26 cellular contexts compared by ENCODE assay signal in genomic region chr1:9229549-9229948, GRCh38.
"Had no signal": no experiment of that assay in that cellular context is flagged by ENCODE, and none has a peak within 500 bp of the region (broad histone marks: within the 10 kb centered on the region; RNA-seq: fewer than 3 reads in every experiment).

No MANE protein-coding gene starts in this region.

- H3K4me1 ChIP-seq: pancreas, prostate gland had no signal

- DNase-seq: activated CD4-positive, alpha-beta memory T cell treated with anti-CD3 and anti-CD28 coated beads, Interleukin-2, amount 10 ng/mL, durations not matched to agents 7 days and 5 days; activated CD4-positive, alpha-beta T cell treated with anti-CD3 and anti-CD28 coated beads, Interleukin-2, amount 10 ng/mL, durations not matched to agents 24 days and 14 days; activated CD8-positive, alpha-beta memory T cell treated with anti-CD3 and anti-CD28 coated beads, Interleukin-2, amount 50 U/mL, for 48 hours; activated naive CD4-positive, alpha-beta T cell; activated T-cell treated with anti-CD3 and anti-CD28 coated beads, Interleukin-2, amount 50 U/mL, for 4 hours; endodermal cell; heart right ventricle; kidney glomerular epithelial cell; left lung; lower lobe of right lung; mesenchymal stem cell; naive thymus-derived CD8-positive, alpha-beta T cell; nucleus accumbens; pancreas; stimulated activated CD4-positive, alpha-beta T cell treated with anti-CD3 and anti-CD28 coated beads, Interleukin-1b, Interleukin-23, amount 100 ng/mL, for 48 hours; stimulated activated naive B cell treated with anti-CD40 and anti-IgM and Interleukin-4, amounts not matched to agents 10 μg/mL and 1 μg/mL and 100 μg/mL, for 72 hours; T-helper 9 cell; tibial artery; WERI-Rb-1 had no signal

- H3K4me3 ChIP-seq: breast epithelium, esophagus muscularis mucosa, heart right ventricle, left lung, lower lobe of right lung, pancreas, prostate gland, smooth muscle cell, suprapubic skin, tibial artery had no signal

- ATAC-seq: activated CD4-positive, CD25-positive, alpha-beta regulatory T cell treated with anti-CD3 and anti-CD28 coated beads, Interleukin-2, amount 50 U/mL, for 24 hours; foreskin keratinocyte; heart right ventricle; left lung; lower lobe of right lung; naive thymus-derived CD8-positive, alpha-beta T cell; pancreas; stimulated activated naive B cell treated with anti-CD40 and anti-IgM and Interleukin-4, amounts not matched to agents 10 μg/mL and 1 μg/mL and 100 μg/mL, for 72 hours had no signal

- H3K36me3 ChIP-seq: breast epithelium, esophagus muscularis mucosa, heart right ventricle, left lung, lower lobe of right lung, pancreas, prostate gland, suprapubic skin, tibial artery, WERI-Rb-1 had no signal

- H3K9me3 ChIP-seq: breast epithelium, esophagus muscularis mucosa, heart right ventricle, left lung, lower lobe of right lung, pancreas, prostate gland, suprapubic skin, tibial artery had no signal

- H3K27me3 ChIP-seq: breast epithelium, esophagus muscularis mucosa, foreskin keratinocyte, heart right ventricle, left lung, pancreas, suprapubic skin had no signal

- H3K27ac ChIP-seq: breast epithelium, esophagus muscularis mucosa, foreskin keratinocyte, heart right ventricle, lower lobe of right lung, pancreas, prostate gland, suprapubic skin, tibial artery, WERI-Rb-1 had no signal
